In genomic region chr12:52452101-52452500, GRCh38 we compare ENCODE assay signal across 16 cellular contexts. TPM values are rescaled to one million over a fixed set of nuclear protein-coding genes. Genes with fewer than 3 reads are reported as not detected.
DNase-seq lines count a peak whose midpoint lies in the region; ATAC-seq and TF ChIP-seq lines count a peak whose summit lies in the region.
"Had no signal": no experiment of that assay in that cellular context is flagged by ENCODE, and none has a peak within 500 bp of the region (broad histone marks: within the 10 kb centered on the region; RNA-seq: fewer than 3 reads in every experiment).

Gene KRT6B (minus strand): TSS chr12:52452146. CDS start chr12:52452078, 68 bp downstream.

- no peak within 1 kb of the TSS for H3K27ac ChIP-seq in esophagus muscularis mucosa (replicated peaks in 1 of 4)
- H3K27ac ChIP-seq: BLaER1 treated with 17β-estradiol and CSF1 and Interleukin-3, amounts not matched to agents 10 nM and 100 nM had no signal

- H3K4me1 Mint-ChIP-seq in Calu3 (ENCODE audit: low read depth, unreplicated experiment) (peaks cover 21% of the 10 kb centered on the region), MCF 10A (ENCODE audit: insufficient read depth, unreplicated experiment) (peaks cover 29% of the 10 kb centered on the region)

- CTCF ChIA-PET in Calu3 (lab: Charles Lee) (no interaction called here), MCF 10A (lab: Yijun Ruan, JAX) (interaction anchor here (0.6 to 1.2 kb wide), 2 partner anchors 17 to 594 kb away, joined by 3 read pairs; no protein-coding TSS in a partner anchor)

- no peaks in the 10 kb centered on the region for H3K9me3 ChIP-seq in esophagus muscularis mucosa
- H3K9me3 ChIP-seq: BLaER1 treated with 17β-estradiol and CSF1 and Interleukin-3, amounts not matched to agents 10 nM and 100 nM had no signal

- H3K36me3 ChIP-seq in esophagus muscularis mucosa, result no peaks in the 10 kb centered on the region
- H3K36me3 ChIP-seq: BLaER1 treated with 17β-estradiol and CSF1 and Interleukin-3, amounts not matched to agents 10 nM and 100 nM had no signal

- no peak for TF ChIP-seq POLR2A in esophagus muscularis mucosa (IDR thresholded peaks at IDR 0.05; ENCODE audit: low read depth)

- H3K27me3 ChIP-seq in esophagus muscularis mucosa, result peaks cover 0 to 4% (median 0%) of the 10 kb centered on the region in 4 donors
- H3K27me3 ChIP-seq: BLaER1 treated with 17β-estradiol and CSF1 and Interleukin-3, amounts not matched to agents 10 nM and 100 nM had no signal

- 98% methylated on average over 6 of the region's 6 CpGs for WGBS in esophagus muscularis mucosa

- no peaks in the 10 kb centered on the region for H3K4me1 ChIP-seq in esophagus muscularis mucosa
- H3K4me1 ChIP-seq: BLaER1 treated with 17β-estradiol and CSF1 and Interleukin-3, amounts not matched to agents 10 nM and 100 nM had no signal

- H3K4me3 ChIP-seq in esophagus muscularis mucosa, result no peak within 1 kb of the TSS
- H3K4me3 ChIP-seq: BLaER1 treated with 17β-estradiol and CSF1 and Interleukin-3, amounts not matched to agents 10 nM and 100 nM had no signal

- no peak for ATAC-seq in HG02885 (IDR thresholded peaks at IDR 0.05; ENCODE audit: poor library complexity, unreplicated experiment)
- ATAC-seq: HepG2 had no signal

- TF ChIP-seq CTCF in Calu3 (IDR thresholded peaks at IDR 0.05; ENCODE audit: unreplicated experiment) (no peak), MCF 10A (IDR thresholded peaks at IDR 0.05; ENCODE audit: unreplicated experiment) (no peak), esophagus muscularis mucosa (IDR thresholded peaks at IDR 0.05) (no peak)

- no peaks in the 10 kb centered on the region for H3K36me3 Mint-ChIP-seq in Calu3 (ENCODE audit: insufficient read depth, unreplicated experiment)
- H3K36me3 Mint-ChIP-seq in MCF 10A (ENCODE audit: insufficient read depth, unreplicated experiment), result no peaks in the 10 kb centered on the region

- no peak within 1 kb of the TSS for H3K4me3 Mint-ChIP-seq in Calu3 (ENCODE audit: low read depth, unreplicated experiment)
- H3K4me3 Mint-ChIP-seq in MCF 10A (ENCODE audit: unreplicated experiment), result peak within 1 kb of the TSS; percentile 3

- H3K27ac Mint-ChIP-seq in Calu3 (ENCODE audit: unreplicated experiment), result no peak within 1 kb of the TSS
- no peak within 1 kb of the TSS for H3K27ac Mint-ChIP-seq in MCF 10A (ENCODE audit: low read depth, unreplicated experiment)

- H3K9me3 Mint-ChIP-seq in Calu3 (ENCODE audit: low read depth, unreplicated experiment) (peaks cover 3% of the 10 kb centered on the region), MCF 10A (ENCODE audit: unreplicated experiment) (no peaks in the 10 kb centered on the region)

- TF ChIP-seq EP300 in esophagus muscularis mucosa (IDR thresholded peaks at IDR 0.05), result no peak

- no TSS peak for BruUV-seq in Calu3 (replicated peaks; lab: Mats Ljungman, UMichigan)
- BruUV-seq in MCF 10A (replicated peaks; lab: Mats Ljungman, UMichigan), result no TSS peak

- H3K27me3 Mint-ChIP-seq in Calu3 (ENCODE audit: unreplicated experiment) (no peaks in the 10 kb centered on the region), MCF 10A (ENCODE audit: insufficient read depth, unreplicated experiment) (no peaks in the 10 kb centered on the region)

- POLR2A ChIA-PET in MCF 10A (lab: Yijun Ruan, JAX), result interaction anchor here (0.5 to 2.5 kb wide), 13 partner anchors 10 to 815 kb away, joined by 3 to 30 read pairs (median 4); partner anchors contain the start of genes KRT5, KRT6A and KRT6C

- intact Hi-C loops in Calu3 (cut with micrococcal nuclease; ENCODE audit: unreplicated experiment) (no loop called here), MCF 10A (cut with micrococcal nuclease) (no loop called here), esophagus muscularis mucosa (cut with DNase I) (no loop called here)

- peak; percentile 6 for DNase-seq in Calu3
- DNase-seq in MCF 10A (ENCODE audit: unreplicated experiment), result peak; percentile 66
- peak; percentile 34 for DNase-seq in esophagus muscularis mucosa (ENCODE audit: extremely low spot score)
- peak; percentile 36 for DNase-seq in pons (ENCODE audit: low spot score)
- DNase-seq in effector CD4-positive, alpha-beta T cell, result no peak
- DNase-seq in HT-29 (ENCODE audit: low spot score), result no peak
- no peak for DNase-seq in stimulated activated CD4-positive, alpha-beta T cell treated with anti-CD3 and anti-CD28 coated beads, Interleukin-4, amount 100 ng/mL, for 1 hour
- DNase-seq: 8988T, GOT3, Karpas-422, NCI-H187 treated with DMSO at 0.1 percent for 48 hours, NCI-H2171, NCI-H510A had no signal

RNA-seq across cellular contexts. Expression of gene KRT6B, which starts in this region (rescaled TPM):
- total RNA-seq in Calu3 (2022), result 2.2 and 5.6 TPM in 2 replicates
- total RNA-seq in MCF 10A (2022), result 2.3 and 3.3 TPM in 2 replicates
- total RNA-seq in esophagus muscularis mucosa, result not detected
- total RNA-seq in HT-29 (2014; rRNA removed; shearing (Covaris generic)), result 0.23 TPM in 1 of 2 replicates, not detected in the other
- total RNA-seq: HepG2 had no signal

Comparison
In these comparisons a context has a peak if more than half of its experiments do, and no peak if none do; other contexts are left out.
1. Peak in DNase-seq in esophagus muscularis mucosa; RNA of the gene not detected or under 1 TPM.
2. DNase-seq: peak in Calu3 (single experiment), MCF 10A (single experiment) and pons (single experiment); none in effector CD4-positive, alpha-beta T cell (single experiment), HT-29 (single experiment) and stimulated activated CD4-positive, alpha-beta T cell treated with anti-CD3 and anti-CD28 coated beads, Interleukin-4, amount 100 ng/mL, for 1 hour (single experiment).